ENCODE assay signal across 28 cellular contexts in genomic region chrX:14489437-14489836, GRCh38. TPM values are rescaled to one million over a fixed set of nuclear protein-coding genes. Genes with fewer than 3 reads are reported as not detected.
DNase-seq lines count a peak whose midpoint lies in the region; ATAC-seq, FAIRE-seq and TF ChIP-seq lines count a peak whose summit lies in the region.
"Had no signal": no experiment of that assay in that cellular context is flagged by ENCODE, and none has a peak within 500 bp of the region (broad histone marks: within the 10 kb centered on the region; RNA-seq: fewer than 3 reads in every experiment).

No MANE protein-coding gene starts in this region.

- no peak overlapping the region for H3K9ac ChIP-seq in SK-N-SH
- no peak overlapping the region for H3K9ac ChIP-seq in kidney (ENCODE audit: low read length in 2 of 2)
- H3K9ac ChIP-seq: GM23248 had no signal

- H2AFZ ChIP-seq in SK-N-SH (ENCODE audit: low read depth): no peak overlapping the region
- H2AFZ ChIP-seq: GM23248 had no signal

- TF ChIP-seq CTCF in SK-N-SH (IDR thresholded peaks at IDR 0.05) (no peak), kidney (IDR thresholded peaks at IDR 0.05; ENCODE audit: borderline replicate concordance, extremely low read depth, insufficient read depth) (no peak), thyroid gland (IDR thresholded peaks at IDR 0.05) (no peak), uterus (IDR thresholded peaks at IDR 0.05) (no peak)

- H3K4me1 ChIP-seq in SK-N-SH (ENCODE audit: control insufficient read depth in 1 of 2, insufficient read depth in 2 of 2, low read depth in 1 of 2, low read length in 1 of 2) (no peaks in the 10 kb centered on the region), kidney (ENCODE audit: control insufficient read depth in 1 of 2, insufficient read depth in 1 of 2, low read depth in 1 of 2, low read length in 2 of 2) (no peaks in the 10 kb centered on the region), thyroid gland (no peaks in the 10 kb centered on the region), uterus (no peaks in the 10 kb centered on the region)
- H3K4me1 ChIP-seq: BE2C had no signal

- POLR2A ChIA-PET in SK-N-SH (lab: Yijun Ruan, JAX): no interaction called here

- no peaks in the 10 kb centered on the region for H4K20me1 ChIP-seq in SK-N-SH (ENCODE audit: insufficient read depth)

- no peaks in the 10 kb centered on the region for H3K79me2 ChIP-seq in SK-N-SH (ENCODE audit: insufficient read depth)

- TF ChIP-seq RAD21 in SK-N-SH (IDR thresholded peaks at IDR 0.05; ENCODE audit: low read length): no peak

- peaks cover 4% of the 10 kb centered on the region for H3F3A ChIP-seq in SK-N-SH (replicated peaks; ENCODE audit: insufficient read depth)

- H3K36me3 ChIP-seq in SK-N-SH (replicated peaks in 1 of 2; ENCODE audit: control insufficient read depth in 1 of 2, insufficient read depth in 2 of 2, low read length in 1 of 2) (no peaks in the 10 kb centered on the region), kidney (ENCODE audit: control insufficient read depth in 1 of 2, insufficient read depth in 2 of 2, low read length in 2 of 2) (no peaks in the 10 kb centered on the region), thyroid gland (no peaks in the 10 kb centered on the region), uterus (no peaks in the 10 kb centered on the region)
- H3K36me3 ChIP-seq: BE2C had no signal

- CTCF ChIA-PET in SK-N-SH (lab: Yijun Ruan, JAX): no interaction called here

- FAIRE-seq in kidney (lab: Jason Lieb, UNC): no peak

- H3K9me2 ChIP-seq in SK-N-SH: no peaks in the 10 kb centered on the region

- TF ChIP-seq POLR2A in thyroid gland (IDR thresholded peaks at IDR 0.05) (no peak), uterus (IDR thresholded peaks at IDR 0.05) (no peak)

- 0 out of 2 replicates have a peak overlapping the region, but pooled peaks have one; percentile 39 for H3K4me2 ChIP-seq in SK-N-SH

- no peaks in the 10 kb centered on the region for H3K9me3 ChIP-seq in SK-N-SH
- no peaks in the 10 kb centered on the region for H3K9me3 ChIP-seq in kidney (ENCODE audit: control insufficient read depth in 1 of 2, low read length in 2 of 2)
- H3K9me3 ChIP-seq in thyroid gland: no peaks in the 10 kb centered on the region
- H3K9me3 ChIP-seq in uterus: no peaks in the 10 kb centered on the region
- H3K9me3 ChIP-seq: BE2C had no signal

- H3K27ac ChIP-seq in SK-N-SH (ENCODE audit: low read depth in 2 of 2, low read length in 1 of 2) (no peak overlapping the region), kidney (ENCODE audit: low read depth in 2 of 2, low read length in 2 of 2) (no peak overlapping the region), thyroid gland (no peak overlapping the region), uterus (no peak overlapping the region)
- H3K27ac ChIP-seq: GM23248 had no signal

- intact Hi-C loops in kidney (cut with DNase I): no loop called here
- intact Hi-C loops in thyroid gland (cut with DNase I): no loop called here
- intact Hi-C loops in uterus (cut with DNase I; ENCODE audit: low total_unique reads): no loop called here

- no peak for DNase-seq in SK-N-SH
- DNase-seq in HK-2 (ENCODE audit: unreplicated experiment): peak; percentile 16
- peak; percentile 53 for DNase-seq in kidney
- peak; percentile 71 to 73 for DNase-seq in thyroid gland
- DNase-seq in uterus: no peak
- DNase-seq in HuH-7 (ENCODE audit: low spot score): no peak
- DNase-seq: 8988T; ACHN; BE2C; CD4-positive, CD25-positive, alpha-beta regulatory T cell; DMS53; H9; IMR-90; NCI-H1048; NCI-H1417; NCI-H1694; NCI-H2029 treated with DMSO at 0.1 percent for 48 hours; NCI-H345; NCI-H510A treated with DMSO at 0.1 percent for 48 hours had no signal

- H3K27me3 ChIP-seq in SK-N-SH (ENCODE audit: insufficient read depth) (no peaks in the 10 kb centered on the region), thyroid gland (no peaks in the 10 kb centered on the region), uterus (no peaks in the 10 kb centered on the region)
- H3K27me3 ChIP-seq: BE2C had no signal

- 3% methylated on average over 8 of the region's 8 CpGs for WGBS in SK-N-SH (ENCODE audit: low lambda C conversion rate)
- WGBS in thyroid gland, 2 donors: 36 to 47% methylated on average over 8 of the region's 8 CpGs

- no peak overlapping the region for H3K4me3 ChIP-seq in SK-N-SH (ENCODE audit: low read depth in 2 of 2, low read length in 1 of 2)
- H3K4me3 ChIP-seq in kidney (ENCODE audit: low read length in 2 of 2): no peak overlapping the region
- no peak overlapping the region for H3K4me3 ChIP-seq in thyroid gland (replicated peaks in 1 of 3)
- H3K4me3 ChIP-seq in uterus: no peak overlapping the region
- H3K4me3 ChIP-seq: GM23248 had no signal

- ATAC-seq in SK-N-SH treated with all-trans-retinoic acid at 6 μM for 48 hours: no peak
- ATAC-seq in GM19351 (IDR thresholded peaks at IDR 0.05; ENCODE audit: unreplicated experiment): no peak
- ATAC-seq: Right ventricle myocardium inferior had no signal

- TF ChIP-seq EP300 in SK-N-SH (IDR thresholded peaks at IDR 0.05; ENCODE audit: borderline replicate concordance in 1 of 2, low read depth in 1 of 2, low read length in 1 of 2): no peak

TF ChIP-seq in SK-N-SH, 30 proteins besides CTCF, POLR2A, EP300 and RAD21:
- TF ChIP-seq TEAD4 (IDR thresholded peaks at IDR 0.05; ENCODE audit: borderline replicate concordance, insufficient read depth) (no peak), NRF1 (IDR thresholded peaks at IDR 0.05; ENCODE audit: low read depth, low read length) (no peak), POLR2AphosphoS5 (IDR thresholded peaks at IDR 0.05; ENCODE audit: low read depth, low read length) (no peak), RFX5 (IDR thresholded peaks at IDR 0.05; ENCODE audit: low read length) (no peak)

TF ChIP-seq in SK-N-SH treated with all-trans-retinoic acid at 6 μM for 48 hours, 23 proteins besides CTCF, POLR2A, EP300 and RAD21:
- TF ChIP-seq ZNF565 (CRISPR knock-in tag; conservative IDR thresholded peaks at IDR 0.05; ENCODE audit: low read depth) (no peak), ZC3H10 (CRISPR knock-in tag; IDR thresholded peaks at IDR 0.05) (no peak), OSR1 (CRISPR knock-in tag; IDR thresholded peaks at IDR 0.05) (no peak), ZNF70 (CRISPR knock-in tag; IDR thresholded peaks at IDR 0.05) (no peak), TSHZ2 (CRISPR knock-in tag; IDR thresholded peaks at IDR 0.05) (no peak), TOX (CRISPR knock-in tag; IDR thresholded peaks at IDR 0.05; ENCODE audit: borderline replicate concordance) (no peak), PPARA (CRISPR knock-in tag; IDR thresholded peaks at IDR 0.05; ENCODE audit: borderline replicate concordance) (no peak), PATZ1 (CRISPR knock-in tag; IDR thresholded peaks at IDR 0.05; ENCODE audit: borderline replicate concordance) (no peak), ZFP3 (CRISPR knock-in tag; IDR thresholded peaks at IDR 0.05) (no peak), SNAI2 (CRISPR knock-in tag; IDR thresholded peaks at IDR 0.05) (no peak), ZNF8 (CRISPR knock-in tag; IDR thresholded peaks at IDR 0.05) (no peak), ARNTL (CRISPR knock-in tag; IDR thresholded peaks at IDR 0.05; ENCODE audit: borderline replicate concordance, low read depth) (no peak), TCF4 (CRISPR knock-in tag; IDR thresholded peaks at IDR 0.05; ENCODE audit: borderline replicate concordance) (no peak)
TF ChIP-seq in SK-N-SH treated with all-trans-retinoic acid at 6 μM for 48 hours: peak in this region for 0.

RNA-seq across cellular contexts. Expression of gene GLRA2, which starts 39.9 kb away (rescaled TPM):
- polyA plus RNA-seq in SK-N-SH (2012; rRNA removed) (not detected in 2 replicates), kidney (ENCODE audit: insufficient read depth, low read depth, low replicate concordance) (not detected)
- not detected in 2 replicates for polyA plus RNA-seq in SK-N-SH (2012; cell fraction: cytosol; rRNA removed)
- polyA plus RNA-seq in SK-N-SH (2012; cell fraction: nucleus; rRNA removed): not detected in 2 replicates
- total RNA-seq in kidney (not detected), thyroid gland (not detected), uterus (under 1 TPM in 1 of 4 donors, not detected in 3; 0.48 TPM)
- total RNA-seq: CD4-positive, CD25-positive, alpha-beta regulatory T cell; Daoy; G401; H9; IMR-90; Right ventricle myocardium inferior; RPMI7951; SK-MEL-5; T-helper 1 cell treated with Interleukin-12 subunit alpha and Interleukin-12 subunit beta and Interleukin-4 antibody, amounts not matched to agents 30 ng/mL and 1 ng/mL, for 36 hours had no signal
- polyA plus RNA-seq: CD4-positive, CD25-positive, alpha-beta regulatory T cell; GM23248; IMR-90 had no signal

Comparison
In these comparisons a context has a peak if more than half of its experiments do, and no peak if none do; other contexts are left out.
1. DNase-seq: peak in HK-2 (single experiment), kidney (single experiment) and thyroid gland (2 of 2); none in SK-N-SH (single experiment), uterus (0 of 2) and HuH-7 (single experiment).